In the genomic region with DNA sequence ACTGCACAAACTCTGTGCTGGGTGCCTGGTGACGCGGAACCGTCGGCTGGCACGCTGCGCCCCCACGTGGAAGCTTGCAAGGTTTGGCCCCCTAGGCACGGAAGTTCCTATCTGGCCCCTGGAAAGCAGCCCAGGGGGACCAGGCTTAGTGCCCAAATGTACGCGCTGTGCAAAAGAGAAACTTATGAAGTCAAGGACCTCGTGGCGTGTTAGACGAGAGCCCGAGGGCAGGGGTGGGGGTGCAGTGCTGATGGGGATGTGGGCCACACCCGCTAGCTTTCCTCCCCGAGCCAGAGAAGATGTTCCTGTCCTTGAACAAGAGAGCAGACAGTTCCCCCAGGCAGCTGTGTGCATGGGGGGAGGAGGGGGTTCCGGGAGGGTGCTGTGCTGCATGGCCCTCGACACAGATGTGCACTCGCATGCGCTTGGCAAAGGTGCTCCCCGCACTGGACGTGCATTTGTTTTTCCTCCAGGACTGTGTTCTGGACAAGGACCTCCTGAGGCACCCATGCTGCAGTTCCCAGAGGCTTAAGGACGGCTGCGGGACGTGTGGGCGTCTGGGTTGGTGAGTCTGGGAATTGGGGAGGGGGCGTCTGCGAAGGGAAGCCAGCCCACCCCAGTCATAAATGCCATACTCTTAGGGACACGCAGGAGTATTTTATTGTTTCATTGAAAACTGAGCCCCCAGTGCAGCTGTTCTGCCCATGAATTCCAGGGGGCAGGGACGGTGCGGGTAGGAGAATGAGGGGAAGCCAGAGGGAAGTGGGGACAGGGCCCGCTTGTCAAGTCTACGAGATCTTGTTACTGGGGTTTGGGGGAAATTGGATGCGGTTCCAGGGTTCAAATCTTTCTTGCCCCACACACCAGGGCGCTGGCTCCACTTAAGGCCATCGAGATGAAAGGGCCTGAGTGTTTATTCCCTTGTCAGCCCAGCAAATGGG, we compare ENCODE assay signal across 8 cellular contexts.
A peak's percentile ranks its signal among the peaks of the same experiment; 100 is the strongest.
DNase-seq lines count a peak whose midpoint lies in the region; ATAC-seq and TF ChIP-seq lines count a peak whose summit lies in the region.

No MANE protein-coding gene starts in this region.

- no peaks in the 10 kb centered on the region for H3K36me3 Mint-ChIP-seq in endothelial cell (ENCODE audit: low read depth, unreplicated experiment)
- no peaks in the 10 kb centered on the region for H3K36me3 Mint-ChIP-seq in nephron (ENCODE audit: low read depth)

- H3K27me3 Mint-ChIP-seq in endothelial cell (ENCODE audit: unreplicated experiment) (peaks cover 3% of the 10 kb centered on the region), nephron (ENCODE audit: low read depth) (peaks cover 13% of the 10 kb centered on the region)

- DNase-seq in COLO829 (ENCODE audit: low spot score) (peak; percentile 8), LHCN-M2 (ENCODE audit: low read depth) (peak; percentile 4), endothelial cell (ENCODE audit: low spot score) (peak; percentile 47), cerebellar nuclear complex (lab: John Stamatoyannopoulos, UW) (no peak), NCI-H128 (lab: John Stamatoyannopoulos, UW; ENCODE audit: unreplicated experiment) (no peak), NCI-H1930 (lab: John Stamatoyannopoulos, UW) (no peak)

- H3K9me3 Mint-ChIP-seq in endothelial cell (ENCODE audit: unreplicated experiment) (no peaks in the 10 kb centered on the region), nephron (no peaks in the 10 kb centered on the region)

- H3K4me1 Mint-ChIP-seq in endothelial cell (ENCODE audit: unreplicated experiment) (peaks cover 9% of the 10 kb centered on the region), nephron (peaks cover 54% of the 10 kb centered on the region)

- H3K27ac Mint-ChIP-seq in endothelial cell (ENCODE audit: unreplicated experiment) (no peak overlapping the region), nephron (peak overlapping the region; percentile 37 to 67 (median 55))

- TF ChIP-seq CTCF in endothelial cell (IDR thresholded peaks at IDR 0.05; ENCODE audit: unreplicated experiment) (peak; percentile 55), nephron (IDR thresholded peaks at IDR 0.05; ENCODE audit: unreplicated experiment in 3 of 3) (peak; percentile 20 to 47 (median 26))

- no peak for ATAC-seq in GM18873 (IDR thresholded peaks at IDR 0.05; ENCODE audit: low FRiP score, unreplicated experiment)

- H3K4me3 Mint-ChIP-seq in endothelial cell (ENCODE audit: unreplicated experiment) (no peak overlapping the region), nephron (peak overlapping the region in 1 of 3 experiments; percentile 16)

Comparison
In these comparisons a context has a peak if more than half of its experiments do, and no peak if none do; other contexts are left out.
1. DNase-seq: peak in COLO829 (single experiment), LHCN-M2 (single experiment) and endothelial cell (single experiment); none in cerebellar nuclear complex (0 of 2), NCI-H128 (single experiment) and NCI-H1930 (0 of 2).